In genomic region chr9:89542461-89543021, GRCh38 we compare ENCODE assay signal across 11 cellular contexts. TPM values are rescaled to one million over a fixed set of nuclear protein-coding genes. Genes with fewer than 3 reads are reported as not detected.
DNase-seq lines count a peak whose midpoint lies in the region; ATAC-seq and TF ChIP-seq lines count a peak whose summit lies in the region.
"Had no signal": no experiment of that assay in that cellular context is flagged by ENCODE, and none has a peak within 500 bp of the region (broad histone marks: within the 10 kb centered on the region; RNA-seq: fewer than 3 reads in every experiment).

No MANE protein-coding gene starts in this region.

- H3K4me3 Mint-ChIP-seq in activated CD4-positive, alpha-beta T cell treated with anti-CD3 and anti-CD28 coated beads, Interleukin-2, amount 10 ng/mL, durations not matched to agents 7 days and 5 days: no peak overlapping the region
- H3K4me3 Mint-ChIP-seq in stimulated activated effector memory CD8-positive, alpha-beta T cell treated with anti-CD3 and anti-CD28 coated beads, Interleukin-12 subunit alpha, Interleukin-12 subunit beta, amount 100 ng/mL, for 72 hours: no peak overlapping the region
- H3K4me3 Mint-ChIP-seq: activated naive CD4-positive, alpha-beta T cell treated with anti-CD3 and anti-CD28 coated beads for 36 hours had no signal

- TF ChIP-seq CTCF in epithelial cell of esophagus (IDR thresholded peaks at IDR 0.05; ENCODE audit: insufficient read depth, low read depth, low read length, missing control alignments): no peak

- peak overlapping the region; percentile 14 for H3K27ac Mint-ChIP-seq in activated CD4-positive, alpha-beta T cell treated with anti-CD3 and anti-CD28 coated beads, Interleukin-2, amount 10 ng/mL, durations not matched to agents 7 days and 5 days
- H3K27ac Mint-ChIP-seq in stimulated activated effector memory CD8-positive, alpha-beta T cell treated with anti-CD3 and anti-CD28 coated beads, Interleukin-12 subunit alpha, Interleukin-12 subunit beta, amount 100 ng/mL, for 72 hours: peak overlapping the region; percentile 45
- H3K27ac Mint-ChIP-seq: activated naive CD4-positive, alpha-beta T cell treated with anti-CD3 and anti-CD28 coated beads for 36 hours had no signal

- peaks cover 17% of the 10 kb centered on the region for H3K36me3 Mint-ChIP-seq in activated CD4-positive, alpha-beta T cell treated with anti-CD3 and anti-CD28 coated beads, Interleukin-2, amount 10 ng/mL, durations not matched to agents 7 days and 5 days (ENCODE audit: low read depth)
- H3K36me3 Mint-ChIP-seq in stimulated activated effector memory CD8-positive, alpha-beta T cell treated with anti-CD3 and anti-CD28 coated beads, Interleukin-12 subunit alpha, Interleukin-12 subunit beta, amount 100 ng/mL, for 72 hours: peaks cover 5% of the 10 kb centered on the region

- H3K4me1 Mint-ChIP-seq in activated CD4-positive, alpha-beta T cell treated with anti-CD3 and anti-CD28 coated beads, Interleukin-2, amount 10 ng/mL, durations not matched to agents 7 days and 5 days: peaks cover 45% of the 10 kb centered on the region
- H3K4me1 Mint-ChIP-seq in stimulated activated effector memory CD8-positive, alpha-beta T cell treated with anti-CD3 and anti-CD28 coated beads, Interleukin-12 subunit alpha, Interleukin-12 subunit beta, amount 100 ng/mL, for 72 hours: peaks cover 61% of the 10 kb centered on the region

- peaks cover 15% of the 10 kb centered on the region for H3K9me3 Mint-ChIP-seq in activated CD4-positive, alpha-beta T cell treated with anti-CD3 and anti-CD28 coated beads, Interleukin-2, amount 10 ng/mL, durations not matched to agents 7 days and 5 days
- peaks cover 16% of the 10 kb centered on the region for H3K9me3 Mint-ChIP-seq in stimulated activated effector memory CD8-positive, alpha-beta T cell treated with anti-CD3 and anti-CD28 coated beads, Interleukin-12 subunit alpha, Interleukin-12 subunit beta, amount 100 ng/mL, for 72 hours

- ATAC-seq in HG03460 (IDR thresholded peaks at IDR 0.05; ENCODE audit: unreplicated experiment) (peak; percentile 59), GM19455 (IDR thresholded peaks at IDR 0.05; ENCODE audit: unreplicated experiment) (no peak)
- no peak for ATAC-seq in stimulated activated effector memory CD8-positive, alpha-beta T cell treated with anti-CD3 and anti-CD28 coated beads, Interleukin-12 subunit alpha, Interleukin-12 subunit beta, amount 100 ng/mL, for 72 hours
- ATAC-seq: HCT116 had no signal

- no peak for DNase-seq in activated CD4-positive, alpha-beta T cell treated with anti-CD3 and anti-CD28 coated beads, Interleukin-2, amount 10 ng/mL, durations not matched to agents 7 days and 5 days
- DNase-seq in activated CD4-positive, alpha-beta T cell treated with anti-CD3 and anti-CD28 coated beads for 4 hours: no peak
- peak; percentile 33 for DNase-seq in epithelial cell of esophagus (ENCODE audit: low read depth)
- no peak for DNase-seq in stimulated activated effector memory CD8-positive, alpha-beta T cell treated with anti-CD3 and anti-CD28 coated beads, Interleukin-12 subunit alpha, Interleukin-12 subunit beta, amount 100 ng/mL, for 72 hours (ENCODE audit: low spot score in 2 of 2)
- no peak for DNase-seq in AG08395 (ENCODE audit: low spot score)
- no peak for DNase-seq in A172 (ENCODE audit: low spot score)
- DNase-seq: activated naive CD4-positive, alpha-beta T cell treated with anti-CD3 and anti-CD28 coated beads for 36 hours; kidney glomerular epithelial cell had no signal

- no peaks in the 10 kb centered on the region for H3K27me3 Mint-ChIP-seq in activated CD4-positive, alpha-beta T cell treated with anti-CD3 and anti-CD28 coated beads, Interleukin-2, amount 10 ng/mL, durations not matched to agents 7 days and 5 days

- POLR2A ChIA-PET in activated CD4-positive, alpha-beta T cell treated with anti-CD3 and anti-CD28 coated beads, Interleukin-2, amount 10 ng/mL, durations not matched to agents 7 days and 5 days (lab: Charles Lee): no interaction called here

- CTCF ChIA-PET in activated CD4-positive, alpha-beta T cell treated with anti-CD3 and anti-CD28 coated beads, Interleukin-2, amount 10 ng/mL, durations not matched to agents 7 days and 5 days (lab: Charles Lee): interaction anchor here (0.9 to 1.3 kb wide), 4 partner anchors 19 to 115 kb away, joined by 3 read pairs; no protein-coding TSS in a partner anchor

- H3K4me3 ChIP-seq in epithelial cell of esophagus (ENCODE audit: low read length): no peak overlapping the region

RNA-seq across cellular contexts. Expression of gene SEMA4D, which starts 44.6 kb away (rescaled TPM):
- 100 to 1,000 TPM; 334 to 336 TPM for total RNA-seq in activated CD4-positive, alpha-beta T cell treated with anti-CD3 and anti-CD28 coated beads, Interleukin-2, amount 10 ng/mL, durations not matched to agents 7 days and 5 days
- 5.1 and 11.1 TPM in 2 replicates for total RNA-seq in A172 (2014; rRNA removed; shearing (Covaris generic))

Comparison
In these comparisons a context has a peak if more than half of its experiments do, and no peak if none do; other contexts are left out.
1. RNA of gene SEMA4D, which starts 44.6 kb away (total RNA-seq): 334 to 336 TPM in activated CD4-positive, alpha-beta T cell treated with anti-CD3 and anti-CD28 coated beads, Interleukin-2, amount 10 ng/mL, durations not matched to agents 7 days and 5 days; 5.1 to 11.1 TPM in A172; every median in the first group is over 10 times any median in the second.